In the genomic region with DNA sequence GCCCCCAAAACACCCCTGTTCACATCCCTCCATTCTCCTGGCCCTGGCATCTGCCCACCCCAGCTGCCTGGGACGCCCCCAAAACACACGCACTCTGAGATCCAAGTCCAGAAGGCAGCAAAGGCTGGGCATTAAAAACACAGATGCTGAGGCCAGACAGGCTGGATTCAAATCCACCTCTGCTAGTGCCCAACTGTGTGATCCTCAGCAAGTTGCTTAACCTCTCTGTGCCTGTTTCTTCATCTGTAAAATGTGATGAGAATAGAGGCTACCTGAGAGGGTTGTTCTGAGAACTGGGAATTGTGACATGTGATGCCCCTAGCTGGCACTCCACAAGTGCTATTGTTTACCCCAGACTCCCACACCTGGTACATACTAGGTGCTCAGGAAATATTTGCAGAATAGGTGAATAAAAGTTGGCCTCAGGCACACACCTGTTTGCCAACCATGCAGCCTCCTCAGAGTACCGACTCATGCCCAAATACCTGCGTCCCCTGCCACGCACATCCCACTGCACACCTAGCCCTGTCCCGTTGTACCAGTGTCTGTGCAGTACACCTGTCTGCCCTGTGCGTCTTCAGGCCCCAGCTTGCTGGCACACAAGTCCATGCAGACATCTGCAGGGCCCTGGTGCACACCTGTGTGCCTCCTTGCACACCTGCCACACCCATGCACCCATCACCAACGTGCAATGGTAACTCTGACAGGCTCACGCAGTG, we compare ENCODE assay signal across 1 cellular context.
TF ChIP-seq lines count a peak whose summit lies in the region.

No MANE protein-coding gene starts in this region.

TF ChIP-seq in IMR-90, 13 proteins besides CTCF, POLR2A, EP300 and RAD21:
- TF ChIP-seq RFX5 (IDR thresholded peaks at IDR 0.05; ENCODE audit: low read depth, low read length) (no peak), NFE2L2 (IDR thresholded peaks at IDR 0.05; ENCODE audit: low read depth, low read length) (no peak), MAZ (IDR thresholded peaks at IDR 0.05; ENCODE audit: borderline replicate concordance, low read depth, low read length) (no peak), CHD1 (IDR thresholded peaks at IDR 0.05; ENCODE audit: low read depth, low read length) (no peak), MAFK (IDR thresholded peaks at IDR 0.05; ENCODE audit: low read depth, low read length) (no peak), RCOR1 (IDR thresholded peaks at IDR 0.05; ENCODE audit: insufficient replicate concordance, low read length) (no peak), SMC3 (IDR thresholded peaks at IDR 0.05; ENCODE audit: low read depth, low read length) (no peak), FOS (IDR thresholded peaks at IDR 0.05; ENCODE audit: low read depth, low read length) (no peak), BHLHE40 (IDR thresholded peaks at IDR 0.05; ENCODE audit: low read depth, low read length) (no peak), CEBPB (IDR thresholded peaks at IDR 0.05; ENCODE audit: low read depth, low read length) (no peak), MXI1 (IDR thresholded peaks at IDR 0.05; ENCODE audit: borderline replicate concordance, low read depth, low read length) (no peak)
- TF ChIP-seq, protein P1, sequence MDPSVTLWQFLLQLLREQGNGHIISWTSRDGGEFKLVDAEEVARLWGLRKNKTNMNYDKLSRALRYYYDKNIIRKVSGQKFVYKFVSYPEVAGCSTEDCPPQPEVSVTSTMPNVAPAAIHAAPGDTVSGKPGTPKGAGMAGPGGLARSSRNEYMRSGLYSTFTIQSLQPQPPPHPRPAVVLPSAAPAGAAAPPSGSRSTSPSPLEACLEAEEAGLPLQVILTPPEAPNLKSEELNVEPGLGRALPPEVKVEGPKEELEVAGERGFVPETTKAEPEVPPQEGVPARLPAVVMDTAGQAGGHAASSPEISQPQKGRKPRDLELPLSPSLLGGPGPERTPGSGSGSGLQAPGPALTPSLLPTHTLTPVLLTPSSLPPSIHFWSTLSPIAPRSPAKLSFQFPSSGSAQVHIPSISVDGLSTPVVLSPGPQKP (IDR thresholded peaks at IDR 0.05; ENCODE audit: borderline replicate concordance, low read depth, low read length): no peak
- TF ChIP-seq, protein P2, sequence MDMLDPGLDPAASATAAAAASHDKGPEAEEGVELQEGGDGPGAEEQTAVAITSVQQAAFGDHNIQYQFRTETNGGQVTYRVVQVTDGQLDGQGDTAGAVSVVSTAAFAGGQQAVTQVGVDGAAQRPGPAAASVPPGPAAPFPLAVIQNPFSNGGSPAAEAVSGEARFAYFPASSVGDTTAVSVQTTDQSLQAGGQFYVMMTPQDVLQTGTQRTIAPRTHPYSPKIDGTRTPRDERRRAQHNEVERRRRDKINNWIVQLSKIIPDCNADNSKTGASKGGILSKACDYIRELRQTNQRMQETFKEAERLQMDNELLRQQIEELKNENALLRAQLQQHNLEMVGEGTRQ (IDR thresholded peaks at IDR 0.05; ENCODE audit: low read depth, low read length): no peak
